Comparison of ENCODE assay signal across 1 cellular context in genomic region chr3:63922800-63923199, GRCh38.
TF ChIP-seq lines count a peak whose summit lies in the region.

No MANE protein-coding gene starts in this region.

TF ChIP-seq in GM12878, 131 proteins besides CTCF, POLR2A, EP300 and RAD21:
- TF ChIP-seq ZNF24 (IDR thresholded peaks at IDR 0.05) (no peak), MTA3 (IDR thresholded peaks at IDR 0.05; ENCODE audit: borderline replicate concordance, low read length) (no peak), JUND (IDR thresholded peaks at IDR 0.05; ENCODE audit: low read depth, low read length) (no peak), CHD1 (IDR thresholded peaks at IDR 0.05; ENCODE audit: low read depth, low read length) (no peak), HDAC6 (IDR thresholded peaks at IDR 0.05; ENCODE audit: unreplicated experiment) (no peak), PBX3 (IDR thresholded peaks at IDR 0.05; ENCODE audit: insufficient replicate concordance, low read depth, low read length) (no peak)
